ENCODE assay signal across 8 cellular contexts in genomic region chr20:62622877-62623487, GRCh38. TPM values are rescaled to one million over a fixed set of nuclear protein-coding genes. Genes with fewer than 3 reads are reported as not detected.
DNase-seq lines count a peak whose midpoint lies in the region; ATAC-seq, FAIRE-seq and TF ChIP-seq lines count a peak whose summit lies in the region.

No MANE protein-coding gene starts in this region.

- peaks cover 23% of the 10 kb centered on the region for H3K4me1 ChIP-seq in hepatocyte (ENCODE audit: insufficient read depth)

- CTCF ChIA-PET in activated CD4-positive, alpha-beta memory T cell treated with anti-CD3 and anti-CD28 coated beads, Interleukin-2, amount 10 ng/mL, durations not matched to agents 7 days and 5 days (lab: Charles Lee): interaction anchor here (0.8 to 2.0 kb wide), 5 partner anchors 12 to 172 kb away, joined by 3 to 10 read pairs (median 5); partner anchors contain the start of gene MRGBP

- no peaks in the 10 kb centered on the region for H3K36me3 ChIP-seq in hepatocyte (replicated peaks; ENCODE audit: insufficient read depth, low read depth)

- no peaks in the 10 kb centered on the region for H3K36me3 Mint-ChIP-seq in HFFc6 (ENCODE audit: low read depth)
- H3K36me3 Mint-ChIP-seq in activated CD4-positive, alpha-beta memory T cell treated with anti-CD3 and anti-CD28 coated beads, Interleukin-2, amount 10 ng/mL, durations not matched to agents 7 days and 5 days (ENCODE audit: low read depth): no peaks in the 10 kb centered on the region
- no peaks in the 10 kb centered on the region for H3K36me3 Mint-ChIP-seq in stimulated activated naive B cell treated with anti-CD40 and anti-IgM and Interleukin-4, amounts not matched to agents 10 μg/mL and 1 μg/mL and 100 μg/mL, for 72 hours

- H3K27ac ChIP-seq in hepatocyte: peak overlapping the region; percentile 94

- peak; percentile 3 to 4 for ATAC-seq in stimulated activated naive B cell treated with anti-CD40 and anti-IgM and Interleukin-4, amounts not matched to agents 10 μg/mL and 1 μg/mL and 100 μg/mL, for 72 hours (replicated peaks)
- ATAC-seq in GM19455 (IDR thresholded peaks at IDR 0.05; ENCODE audit: unreplicated experiment): no peak

- no peaks in the 10 kb centered on the region for H3K79me2 ChIP-seq in hepatocyte

- no peaks in the 10 kb centered on the region for H3K9me2 ChIP-seq in hepatocyte (replicated peaks; ENCODE audit: insufficient read depth)

- peaks cover 27% of the 10 kb centered on the region for H3K4me1 Mint-ChIP-seq in HFFc6 (ENCODE audit: low read depth)
- H3K4me1 Mint-ChIP-seq in activated CD4-positive, alpha-beta memory T cell treated with anti-CD3 and anti-CD28 coated beads, Interleukin-2, amount 10 ng/mL, durations not matched to agents 7 days and 5 days: peaks cover 50% of the 10 kb centered on the region
- H3K4me1 Mint-ChIP-seq in stimulated activated naive B cell treated with anti-CD40 and anti-IgM and Interleukin-4, amounts not matched to agents 10 μg/mL and 1 μg/mL and 100 μg/mL, for 72 hours: peaks cover 14 to 52% of the 10 kb centered on the region in 2 donors

- H3K27me3 Mint-ChIP-seq in HFFc6 (ENCODE audit: insufficient read depth): no peaks in the 10 kb centered on the region; the same call in 1 of the 2 replicates
- H3K27me3 Mint-ChIP-seq in activated CD4-positive, alpha-beta memory T cell treated with anti-CD3 and anti-CD28 coated beads, Interleukin-2, amount 10 ng/mL, durations not matched to agents 7 days and 5 days: no peaks in the 10 kb centered on the region
- no peaks in the 10 kb centered on the region for H3K27me3 Mint-ChIP-seq in stimulated activated naive B cell treated with anti-CD40 and anti-IgM and Interleukin-4, amounts not matched to agents 10 μg/mL and 1 μg/mL and 100 μg/mL, for 72 hours

- H3K4me3 ChIP-seq in hepatocyte: no peak overlapping the region

- TF ChIP-seq CTCF in HFFc6 (IDR thresholded peaks at IDR 0.05) (no peak), hepatocyte (IDR thresholded peaks at IDR 0.05; ENCODE audit: poor library complexity) (no peak)

- WGBS in hepatocyte (ENCODE audit: low lambda C conversion rate, missing lambda C conversion rate): 84% methylated on average over 24 of the region's 29 CpGs

- FAIRE-seq in H54 (lab: Jason Lieb, UNC): no peak
- no peak for FAIRE-seq in GM19239 (lab: Jason Lieb, UNC)

- no peaks in the 10 kb centered on the region for H3K27me3 ChIP-seq in hepatocyte

- peak overlapping the region; percentile 98 for H3K27ac Mint-ChIP-seq in HFFc6
- H3K27ac Mint-ChIP-seq in activated CD4-positive, alpha-beta memory T cell treated with anti-CD3 and anti-CD28 coated beads, Interleukin-2, amount 10 ng/mL, durations not matched to agents 7 days and 5 days: peak overlapping the region; percentile 97
- peak overlapping the region; percentile 98 for H3K27ac Mint-ChIP-seq in stimulated activated naive B cell treated with anti-CD40 and anti-IgM and Interleukin-4, amounts not matched to agents 10 μg/mL and 1 μg/mL and 100 μg/mL, for 72 hours

- peak overlapping the region; percentile 43 for H3K4me2 ChIP-seq in hepatocyte

- DNase-seq in HFFc6 (no peak), hepatocyte (ENCODE audit: low spot score) (no peak), H54 (ENCODE audit: insufficient read length, low spot score) (no peak), GM19239 (ENCODE audit: insufficient read length, low spot score) (no peak)
- DNase-seq in activated CD4-positive, alpha-beta memory T cell treated with anti-CD3 and anti-CD28 coated beads, Interleukin-2, amount 10 ng/mL, durations not matched to agents 7 days and 5 days: no peak
- no peak for DNase-seq in stimulated activated naive B cell treated with anti-CD40 and anti-IgM and Interleukin-4, amounts not matched to agents 10 μg/mL and 1 μg/mL and 100 μg/mL, for 72 hours
- no peak for DNase-seq in effector CD8-positive, alpha-beta T cell (lab: John Stamatoyannopoulos, UW)

- H4K20me1 ChIP-seq in hepatocyte (ENCODE audit: insufficient read depth, poor library complexity, severe bottlenecking): no peaks in the 10 kb centered on the region

- H3K9me3 Mint-ChIP-seq in HFFc6: no peaks in the 10 kb centered on the region
- no peaks in the 10 kb centered on the region for H3K9me3 Mint-ChIP-seq in activated CD4-positive, alpha-beta memory T cell treated with anti-CD3 and anti-CD28 coated beads, Interleukin-2, amount 10 ng/mL, durations not matched to agents 7 days and 5 days
- H3K9me3 Mint-ChIP-seq in stimulated activated naive B cell treated with anti-CD40 and anti-IgM and Interleukin-4, amounts not matched to agents 10 μg/mL and 1 μg/mL and 100 μg/mL, for 72 hours: no peaks in the 10 kb centered on the region

- H3K4me3 Mint-ChIP-seq in HFFc6: peak overlapping the region; percentile 73
- peak overlapping the region; percentile 65 for H3K4me3 Mint-ChIP-seq in activated CD4-positive, alpha-beta memory T cell treated with anti-CD3 and anti-CD28 coated beads, Interleukin-2, amount 10 ng/mL, durations not matched to agents 7 days and 5 days
- H3K4me3 Mint-ChIP-seq in stimulated activated naive B cell treated with anti-CD40 and anti-IgM and Interleukin-4, amounts not matched to agents 10 μg/mL and 1 μg/mL and 100 μg/mL, for 72 hours: peak overlapping the region; percentile 83 to 84

- POLR2A ChIA-PET in activated CD4-positive, alpha-beta memory T cell treated with anti-CD3 and anti-CD28 coated beads, Interleukin-2, amount 10 ng/mL, durations not matched to agents 7 days and 5 days (lab: Charles Lee): interaction anchor here (1.0 to 4.5 kb wide), 9 partner anchors 11 to 216 kb away, joined by 3 to 44 read pairs (median 4); partner anchors contain the start of gene SLCO4A1

- peak overlapping the region; percentile 18 for H2AFZ ChIP-seq in hepatocyte

- H3K9me3 ChIP-seq in hepatocyte (ENCODE audit: low read depth): no peaks in the 10 kb centered on the region

- no peak for TF ChIP-seq POLR2A in H54 (IDR thresholded peaks at IDR 0.05; ENCODE audit: low read depth, low read length)

RNA-seq across cellular contexts. Expression of gene SLCO4A1, which starts 19.3 kb away (rescaled TPM):
- total RNA-seq in HFFc6 (2021; fragmentation: NEBNext Ultra II Directional; extraction: Animal tissue kit (Norgen Biotek cat#: 25700)): 1 to 10 TPM; 2.7 to 6.5 (median 3.4) TPM
- total RNA-seq in activated CD4-positive, alpha-beta memory T cell treated with anti-CD3 and anti-CD28 coated beads, Interleukin-2, amount 10 ng/mL, durations not matched to agents 7 days and 5 days: 10 to 100 TPM; 51.5 to 51.7 TPM
- total RNA-seq in hepatocyte: 25.8 and 26.7 TPM in 2 replicates
- polyA plus RNA-seq in hepatocyte: 87.3 and 99.0 TPM in 2 replicates
